In the genomic region with DNA sequence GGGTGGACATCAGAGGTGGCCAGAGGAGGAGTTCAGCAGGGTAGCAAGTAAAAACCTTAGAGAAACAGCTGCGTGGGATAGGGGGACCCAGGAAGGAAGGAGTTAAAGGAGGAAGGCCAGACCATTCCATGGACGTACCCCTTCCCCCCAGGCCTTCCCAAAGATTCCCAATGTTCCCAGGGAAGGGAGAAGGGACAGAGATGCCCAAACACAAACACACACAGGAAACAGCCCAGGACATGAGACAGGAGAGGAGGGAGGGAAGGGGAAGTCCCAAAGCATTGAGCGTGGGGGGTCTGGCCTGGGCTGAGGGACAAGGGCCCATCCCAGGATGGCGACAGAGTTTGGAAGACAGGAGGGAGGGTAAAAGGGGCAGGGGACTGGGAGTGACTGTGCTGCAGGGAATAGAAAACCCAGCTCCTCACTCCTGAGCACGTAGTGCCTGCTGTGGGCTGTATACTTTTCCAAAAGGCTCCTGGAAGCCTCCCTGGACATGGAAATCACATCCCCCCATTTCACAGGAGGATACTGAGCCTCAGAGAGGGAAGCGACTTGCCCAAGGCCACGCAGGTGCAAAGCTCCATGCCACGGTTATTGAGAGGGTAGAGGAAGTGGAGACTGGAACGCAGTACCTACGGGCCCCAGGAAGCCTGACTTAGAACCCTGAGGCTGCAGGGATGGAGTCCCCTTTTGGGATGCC, we compare ENCODE assay signal across 9 cellular contexts. TPM values are rescaled to one million over a fixed set of nuclear protein-coding genes. Genes with fewer than 3 reads are reported as not detected.
DNase-seq lines count a peak whose midpoint lies in the region; ATAC-seq, FAIRE-seq and TF ChIP-seq lines count a peak whose summit lies in the region.
"Had no signal": no experiment of that assay in that cellular context is flagged by ENCODE, and none has a peak within 500 bp of the region (broad histone marks: within the 10 kb centered on the region; RNA-seq: fewer than 3 reads in every experiment).

No MANE protein-coding gene starts in this region.

- H2AFZ ChIP-seq in HepG2 (ENCODE audit: low read length), result no peak overlapping the region

- H3K4me3 ChIP-seq in NT2/D1 (ENCODE audit: insufficient read length, low read depth) (peak overlapping the region; percentile 71), HepG2 (replicated peaks in 1 of 3; ENCODE audit: insufficient read depth in 1 of 3, low read depth in 2 of 3, low read length in 3 of 3) (peak overlapping the region; percentile 80 to 84 (median 81)), testis (peak overlapping the region; percentile 71 to 83)

- DNase-seq in NT2/D1 (ENCODE audit: low read depth, low spot score) (no peak), chondrocyte (ENCODE audit: low spot score) (no peak), HepG2 (ENCODE audit: low spot score) (no peak), testis (no peak)
- no peak for DNase-seq in effector CD4-positive, alpha-beta T cell
- DNase-seq in activated CD4-positive, alpha-beta T cell treated with anti-CD3 and anti-CD28 coated beads for 48 hours, result no peak
- DNase-seq: activated CD4-positive, CD25-positive, alpha-beta regulatory T cell had no signal

- H3K9me3 ChIP-seq in NT2/D1 (ENCODE audit: insufficient read depth, low read length), result peaks cover 14% of the 10 kb centered on the region; the same call in 1 of the 2 replicates
- H3K9me3 ChIP-seq in HepG2 (ENCODE audit: low read length), result peaks cover 5% of the 10 kb centered on the region; the same call in 1 of the 2 replicates
- H3K9me3 ChIP-seq in testis, result no peaks in the 10 kb centered on the region

- H3K9me3 Mint-ChIP-seq in chondrocyte (ENCODE audit: low read depth), result peaks cover 11% of the 10 kb centered on the region

- in situ Hi-C loops in HepG2 (cut with HindIII; ENCODE audit: extremely low pct_ligation_motif_present, low pct_unique_long_range_greater_than_20kb), result no loop called here

- H3K4me3 Mint-ChIP-seq in chondrocyte (ENCODE audit: unreplicated experiment), result peak overlapping the region; percentile 88

- peaks cover 18% of the 10 kb centered on the region for H3K4me1 Mint-ChIP-seq in chondrocyte (ENCODE audit: low read depth)

- POLR2A ChIA-PET in HepG2 (lab: Yijun Ruan, JAX), result interaction anchor here (2.4 kb wide), 1 partner anchor 17 kb away, joined by 13 read pairs; a partner anchor contains a TSS

- intact Hi-C loops in HepG2 (cut with micrococcal nuclease; ENCODE audit: unreplicated experiment), result no loop called here
- intact Hi-C loops in testis (cut with DNase I; ENCODE audit: low total_unique reads), result no loop called here

- BruUV-seq in HepG2 (replicated peaks; lab: Mats Ljungman, UMichigan), result no TSS peak

- H3K27me3 Mint-ChIP-seq in chondrocyte (ENCODE audit: low read depth), result no peaks in the 10 kb centered on the region

- H3K9ac ChIP-seq in NT2/D1 (ENCODE audit: insufficient read length, low read depth), result peak overlapping the region; percentile 86
- peak overlapping the region; percentile 79 for H3K9ac ChIP-seq in HepG2 (ENCODE audit: insufficient read depth, low read depth, low read length)

- TF ChIP-seq POLR2A in HepG2 (IDR thresholded peaks at IDR 0.05; ENCODE audit: insufficient read depth in 1 of 2, low read depth in 2 of 2, low read length in 2 of 2), result no peak
- TF ChIP-seq POLR2A in testis (IDR thresholded peaks at IDR 0.05), result no peak

- H3K79me2 ChIP-seq in HepG2 (ENCODE audit: insufficient read depth, low read length), result peaks cover 7% of the 10 kb centered on the region

- no peak for TF ChIP-seq RAD21 in HepG2 (CRISPR knock-in tag; IDR thresholded peaks at IDR 0.05)

- WGBS in HepG2 (ENCODE audit: low lambda C conversion rate), result 71% methylated on average over 9 of the region's 10 CpGs
- WGBS in testis, 2 donors, result 13 to 50% methylated on average over 5 to 10 of the region's 10 CpGs

- H3K4me1 ChIP-seq in NT2/D1 (ENCODE audit: insufficient read depth, insufficient read length), result peaks cover 8% of the 10 kb centered on the region
- H3K4me1 ChIP-seq in HepG2 (ENCODE audit: insufficient read depth, low read length), result peaks cover 18% of the 10 kb centered on the region
- peaks cover 12% of the 10 kb centered on the region for H3K4me1 ChIP-seq in testis

- no peaks in the 10 kb centered on the region for H3K27me3 ChIP-seq in NT2/D1 (ENCODE audit: insufficient read depth, insufficient read length)
- no peaks in the 10 kb centered on the region for H3K27me3 ChIP-seq in HepG2 (ENCODE audit: control insufficient read depth in 1 of 2, insufficient read depth in 2 of 2, low read length in 2 of 2)
- no peaks in the 10 kb centered on the region for H3K27me3 ChIP-seq in testis

- H3K36me3 ChIP-seq in NT2/D1 (ENCODE audit: insufficient read depth, insufficient read length, low read length) (peaks cover 51% of the 10 kb centered on the region), HepG2 (replicated peaks in 1 of 2; ENCODE audit: control insufficient read depth in 1 of 2, insufficient read depth in 2 of 2, low read length in 2 of 2) (peaks cover 9 to 23% of the 10 kb centered on the region in 2 experiments), testis (ENCODE audit: low read depth, missing control alignments) (no peaks in the 10 kb centered on the region)

- TF ChIP-seq EP300 in HepG2 (IDR thresholded peaks at IDR 0.05; ENCODE audit: low read depth in 2 of 2, low read length in 2 of 2) (no peak), HepG2 (CRISPR knock-in tag; IDR thresholded peaks at IDR 0.05; ENCODE audit: borderline replicate concordance) (no peak)

- peak overlapping the region; percentile 65 for H3K27ac Mint-ChIP-seq in chondrocyte (ENCODE audit: unreplicated experiment)

- TF ChIP-seq CTCF in chondrocyte (IDR thresholded peaks at IDR 0.05), result no peak
- no peak for TF ChIP-seq CTCF in HepG2 (CRISPR knock-in tag; IDR thresholded peaks at IDR 0.05)
- TF ChIP-seq CTCF in testis (IDR thresholded peaks at IDR 0.05), result no peak

- peaks cover 28% of the 10 kb centered on the region for H3K36me3 Mint-ChIP-seq in chondrocyte (ENCODE audit: low read depth)

- FAIRE-seq in HepG2 (lab: Jason Lieb, UNC), result no peak

- CTCF ChIA-PET in HepG2 (lab: Yijun Ruan, JAX; ENCODE audit: low intra/inter-chr PET ratio, low total read pairs), result no interaction called here

- ATAC-seq in HepG2 (no peak), GM18907 (IDR thresholded peaks at IDR 0.05; ENCODE audit: unreplicated experiment) (no peak), HG03280 (IDR thresholded peaks at IDR 0.05; ENCODE audit: unreplicated experiment) (no peak)

- H3K27ac ChIP-seq in HepG2 (ENCODE audit: extremely low read length, insufficient read depth, low read length), result peak overlapping the region; percentile 15
- peak overlapping the region; percentile 80 to 89 for H3K27ac ChIP-seq in testis

- peak overlapping the region; percentile 81 for H3K4me2 ChIP-seq in HepG2 (ENCODE audit: low read depth, low read length)

- H4K20me1 ChIP-seq in HepG2 (ENCODE audit: insufficient read depth, low read length), result no peaks in the 10 kb centered on the region

RNA-seq across cellular contexts. Expression of gene SYDE1, which starts 1.1 kb away (rescaled TPM):
- total RNA-seq in chondrocyte (49.3 to 98.0 TPM (median 96.3 TPM) in 3 replicates), HepG2 (2016; rRNA removed; fragmentation: Illumina TruSeq; extraction: Trizol) (3.8 and 4.3 TPM in 2 replicates), testis (10 to 100 TPM in 1 of 2 donors, 1 to 10 TPM in 1; 6.7 to 12.3 TPM)
- total RNA-seq in HepG2 (2016; cell fraction: cytosol; rRNA removed; fragmentation: Illumina TruSeq; extraction: Trizol; ENCODE audit: low read depth), result 1.7 and 2.6 TPM in 2 replicates
- 2.9 and 3.9 TPM in 2 replicates for total RNA-seq in HepG2 (2016; cell fraction: insoluble cytoplasmic fraction; rRNA removed; fragmentation: Illumina TruSeq; extraction: Trizol)
- 4.0 and 4.4 TPM in 2 replicates for total RNA-seq in HepG2 (2016; cell fraction: membrane; rRNA removed; fragmentation: Illumina TruSeq; extraction: Trizol)
- total RNA-seq in HepG2 (2016; cell fraction: nucleus; rRNA removed; fragmentation: Illumina TruSeq; extraction: Trizol), result 3.8 and 5.2 TPM in 2 replicates
- polyA plus RNA-seq in HepG2 (2011; rRNA removed) (13.6 and 15.4 TPM in 2 replicates), testis (ENCODE audit: insufficient read depth, low read depth, low replicate concordance) (9.3 TPM)
- polyA plus RNA-seq in HepG2 (2011; cell fraction: cytosol; rRNA removed), result 10.6 and 19.0 TPM in 2 replicates
- polyA plus RNA-seq in HepG2 (2011; cell fraction: nucleus; rRNA removed), result 31.3 and 42.4 TPM in 2 replicates
- 5.5 and 6.3 TPM in 2 replicates for polyA plus RNA-seq in HepG2 (2012)
- 1.5 TPM in 2 replicates for polyA plus RNA-seq in HepG2 (2016; cell fraction: cytosol; fragmentation: Illumina TruSeq; extraction: Trizol; ENCODE audit: low read depth)
- 4.9 and 5.6 TPM in 2 replicates for polyA plus RNA-seq in HepG2 (2016; cell fraction: insoluble cytoplasmic fraction; fragmentation: Illumina TruSeq; extraction: Trizol; ENCODE audit: low read depth)
- 3.5 and 4.0 TPM in 2 replicates for polyA plus RNA-seq in HepG2 (2016; cell fraction: membrane; fragmentation: Illumina TruSeq; extraction: Trizol; ENCODE audit: low read depth)
- 6.7 and 7.0 TPM in 2 replicates for polyA plus RNA-seq in HepG2 (2016; cell fraction: nucleus; fragmentation: Illumina TruSeq; extraction: Trizol; ENCODE audit: insufficient read depth, low read depth)
- 37.7 and 42.8 TPM in 2 replicates for polyA minus RNA-seq in HepG2 (2011; rRNA and poly(A)+ RNA removed; ENCODE audit: low replicate concordance)
- 10.4 and 16.1 TPM in 2 replicates for polyA minus RNA-seq in HepG2 (2011; cell fraction: cytosol; rRNA and poly(A)+ RNA removed)
- 4.8 and 9.0 TPM in 2 replicates for polyA minus RNA-seq in HepG2 (2011; cell fraction: nucleus; rRNA and poly(A)+ RNA removed)

RNA-seq across cellular contexts. Expression of gene OR1I1, which starts 26.3 kb away (rescaled TPM):
- total RNA-seq in chondrocyte, result not detected in 3 replicates
- not detected in 2 replicates for total RNA-seq in HepG2 (2016; rRNA removed; fragmentation: Illumina TruSeq; extraction: Trizol)
- not detected in 2 replicates for total RNA-seq in HepG2 (2016; cell fraction: cytosol; rRNA removed; fragmentation: Illumina TruSeq; extraction: Trizol; ENCODE audit: low read depth)
- not detected in 2 replicates for total RNA-seq in HepG2 (2016; cell fraction: insoluble cytoplasmic fraction; rRNA removed; fragmentation: Illumina TruSeq; extraction: Trizol)
- not detected in 2 replicates for total RNA-seq in HepG2 (2016; cell fraction: membrane; rRNA removed; fragmentation: Illumina TruSeq; extraction: Trizol)
- not detected in 2 replicates for total RNA-seq in HepG2 (2016; cell fraction: nucleus; rRNA removed; fragmentation: Illumina TruSeq; extraction: Trizol)
- polyA plus RNA-seq in HepG2 (2011; rRNA removed), result not detected in 2 replicates
- polyA plus RNA-seq in HepG2 (2011; cell fraction: cytosol; rRNA removed), result not detected in 2 replicates
- polyA plus RNA-seq in HepG2 (2011; cell fraction: nucleus; rRNA removed), result not detected in 2 replicates
- not detected in 2 replicates for polyA plus RNA-seq in HepG2 (2012)
- polyA plus RNA-seq in HepG2 (2016; cell fraction: cytosol; fragmentation: Illumina TruSeq; extraction: Trizol; ENCODE audit: low read depth), result not detected in 2 replicates
- polyA plus RNA-seq in HepG2 (2016; cell fraction: insoluble cytoplasmic fraction; fragmentation: Illumina TruSeq; extraction: Trizol; ENCODE audit: low read depth), result not detected in 2 replicates
- polyA plus RNA-seq in HepG2 (2016; cell fraction: membrane; fragmentation: Illumina TruSeq; extraction: Trizol; ENCODE audit: low read depth), result not detected in 2 replicates
- not detected in 2 replicates for polyA plus RNA-seq in HepG2 (2016; cell fraction: nucleus; fragmentation: Illumina TruSeq; extraction: Trizol; ENCODE audit: insufficient read depth, low read depth)
- not detected in 2 replicates for polyA minus RNA-seq in HepG2 (2011; rRNA and poly(A)+ RNA removed; ENCODE audit: low replicate concordance)
- polyA minus RNA-seq in HepG2 (2011; cell fraction: cytosol; rRNA and poly(A)+ RNA removed), result not detected in 2 replicates
- polyA minus RNA-seq in HepG2 (2011; cell fraction: nucleus; rRNA and poly(A)+ RNA removed), result not detected in 2 replicates
- not detected for total RNA-seq in testis
- not detected for polyA plus RNA-seq in testis (ENCODE audit: insufficient read depth, low read depth, low replicate concordance)

RNA-seq across cellular contexts. Expression of gene CASP14, which starts 59.0 kb away (rescaled TPM):
- total RNA-seq in chondrocyte, result not detected in 3 replicates
- not detected in 2 replicates for total RNA-seq in HepG2 (2016; rRNA removed; fragmentation: Illumina TruSeq; extraction: Trizol)
- not detected in 2 replicates for total RNA-seq in HepG2 (2016; cell fraction: cytosol; rRNA removed; fragmentation: Illumina TruSeq; extraction: Trizol; ENCODE audit: low read depth)
- not detected in 2 replicates for total RNA-seq in HepG2 (2016; cell fraction: insoluble cytoplasmic fraction; rRNA removed; fragmentation: Illumina TruSeq; extraction: Trizol)
- not detected in 2 replicates for total RNA-seq in HepG2 (2016; cell fraction: membrane; rRNA removed; fragmentation: Illumina TruSeq; extraction: Trizol)
- not detected in 2 replicates for total RNA-seq in HepG2 (2016; cell fraction: nucleus; rRNA removed; fragmentation: Illumina TruSeq; extraction: Trizol)
- not detected in 2 replicates for polyA plus RNA-seq in HepG2 (2011; rRNA removed)
- not detected in 2 replicates for polyA plus RNA-seq in HepG2 (2011; cell fraction: cytosol; rRNA removed)
- not detected in 2 replicates for polyA plus RNA-seq in HepG2 (2011; cell fraction: nucleus; rRNA removed)
- polyA plus RNA-seq in HepG2 (2012), result not detected in 2 replicates
- not detected in 2 replicates for polyA plus RNA-seq in HepG2 (2016; cell fraction: cytosol; fragmentation: Illumina TruSeq; extraction: Trizol; ENCODE audit: low read depth)
- polyA plus RNA-seq in HepG2 (2016; cell fraction: insoluble cytoplasmic fraction; fragmentation: Illumina TruSeq; extraction: Trizol; ENCODE audit: low read depth), result not detected in 2 replicates
- not detected in 2 replicates for polyA plus RNA-seq in HepG2 (2016; cell fraction: membrane; fragmentation: Illumina TruSeq; extraction: Trizol; ENCODE audit: low read depth)
- not detected in 2 replicates for polyA plus RNA-seq in HepG2 (2016; cell fraction: nucleus; fragmentation: Illumina TruSeq; extraction: Trizol; ENCODE audit: insufficient read depth, low read depth)
- not detected in 2 replicates for polyA minus RNA-seq in HepG2 (2011; rRNA and poly(A)+ RNA removed; ENCODE audit: low replicate concordance)
- polyA minus RNA-seq in HepG2 (2011; cell fraction: cytosol; rRNA and poly(A)+ RNA removed), result not detected in 2 replicates
- not detected in 2 replicates for polyA minus RNA-seq in HepG2 (2011; cell fraction: nucleus; rRNA and poly(A)+ RNA removed)
- under 1 TPM; 0.12 to 0.16 TPM for total RNA-seq in testis
- polyA plus RNA-seq in testis (ENCODE audit: insufficient read depth, low read depth, low replicate concordance), result 0.21 TPM
